ENCODE assay signal across 27 cellular contexts in genomic region chr10:37957841-37958240, GRCh38.
"Had no signal": no experiment of that assay in that cellular context is flagged by ENCODE, and none has a peak within 500 bp of the region (broad histone marks: within the 10 kb centered on the region; RNA-seq: fewer than 3 reads in every experiment).

No MANE protein-coding gene starts in this region.

- H3K4me2 ChIP-seq: neural progenitor cell, smooth muscle cell had no signal

- H3K4me3 ChIP-seq: left ventricle myocardium inferior, lung, neural progenitor cell, psoas muscle, right lobe of liver, smooth muscle cell, tibial nerve, upper lobe of left lung had no signal

- DNase-seq: hippocampal formation; immature natural killer cell; kidney; left ventricle myocardium inferior; mesendoderm; naive B cell; natural killer cell; nephron progenitor cell; occipital lobe; psoas muscle; right lobe of liver; stimulated activated CD4-positive, alpha-beta T cell treated with anti-CD3 and anti-CD28 coated beads, Interleukin-1b, Interleukin-23, amount 100 ng/mL, for 48 hours; stimulated activated CD4-positive, alpha-beta T cell treated with anti-CD3 and anti-CD28 coated beads, Interleukin-2, amount 100 ng/mL, for 48 hours; stimulated activated CD4-positive, alpha-beta T cell treated with anti-CD3 and anti-CD28 coated beads, Interleukin-4, amount 100 ng/mL, for 4 hours; stimulated activated CD8-positive, alpha-beta memory T cell treated with anti-CD3 and anti-CD28 coated beads, Interleukin-4, amount 100 ng/mL, for 48 hours; stimulated activated naive CD4-positive, alpha-beta T cell treated with Interleukin-2 at 50 U/mL for 16 hours; stimulated activated naive CD8-positive, alpha-beta T cell treated with anti-CD3 and anti-CD28 coated beads, Interleukin-15, amount 100 ng/mL, for 72 hours; substantia nigra; upper lobe of left lung had no signal

- H3K27ac ChIP-seq: left ventricle myocardium inferior, neural progenitor cell, neutrophil, parathyroid adenoma, psoas muscle, right lobe of liver, tibial nerve, upper lobe of left lung had no signal

- H3K9me3 ChIP-seq: left ventricle myocardium inferior, psoas muscle, right lobe of liver, tibial nerve, upper lobe of left lung had no signal

- FAIRE-seq: islet of Langerhans, kidney had no signal

- H3K4me1 ChIP-seq: left ventricle myocardium inferior, neural progenitor cell, parathyroid adenoma, psoas muscle, right lobe of liver, tibial nerve, upper lobe of left lung had no signal

- ATAC-seq: natural killer cell; psoas muscle; right lobe of liver; stimulated activated memory B cell treated with anti-CD40 and anti-IgM and Interleukin-4, amounts not matched to agents 10 μg/mL and 1 μg/mL and 100 μg/mL, for 72 hours; stimulated activated naive CD8-positive, alpha-beta T cell treated with anti-CD3 and anti-CD28 coated beads, Interleukin-15, amount 100 ng/mL, for 72 hours had no signal
